8 cellular contexts compared by ENCODE assay signal in genomic region chr10:63133056-63133786, GRCh38. TPM values are rescaled to one million over a fixed set of nuclear protein-coding genes. Genes with fewer than 3 reads are reported as not detected.
DNase-seq lines count a peak whose midpoint lies in the region; ATAC-seq and TF ChIP-seq lines count a peak whose summit lies in the region.

Gene NRBF2, plus strand, starts transcription at chr10:63133328. Its CDS starts 143 bp downstream, at chr10:63133471.

- no peaks in the 10 kb centered on the region for H3K9me3 ChIP-seq in SK-N-MC (ENCODE audit: low read depth, low read length)

- peak within 1 kb of the TSS; percentile 88 for H3K4me3 ChIP-seq in NB4 (ENCODE audit: low read depth, low read length)
- peak within 1 kb of the TSS; percentile 84 for H3K4me3 ChIP-seq in SK-N-MC

- TF ChIP-seq CTCF in GM10248 (IDR thresholded peaks at IDR 0.05; ENCODE audit: control extremely low read depth, extremely low read depth, low read depth, missing control alignments) (no peak), NB4 (IDR thresholded peaks at IDR 0.05; ENCODE audit: low read depth, low read length) (peak; percentile 18)

- TF ChIP-seq POLR2A in NB4 (IDR thresholded peaks at IDR 0.05; ENCODE audit: extremely low read depth, insufficient read length) = peak; percentile 95

- H3K36me3 ChIP-seq in SK-N-MC (ENCODE audit: insufficient read depth, low read length) = no peaks in the 10 kb centered on the region

- CTCF ChIA-PET in GM10248 (lab: Yijun Ruan, JAX) = interaction anchor here (0.8 to 7.8 kb wide), 12 partner anchors 8 to 695 kb away, joined by 3 to 24 read pairs (median 4); no protein-coding TSS in a partner anchor

- peak within 1 kb of the TSS; percentile 90 for H3K9ac ChIP-seq in SK-N-MC (ENCODE audit: insufficient read length)

- H3K27ac ChIP-seq in SK-N-MC (peak within 1 kb of the TSS; percentile 57; the same call in 1 of the 2 replicates), temporal lobe (ENCODE audit: low read depth, low read length) (peak within 1 kb of the TSS; percentile 55)

- POLR2A ChIA-PET in GM10248 (lab: Yijun Ruan, JAX) = interaction anchor here (0.6 to 0.9 kb wide), 7 partner anchors 13 to 677 kb away, joined by 3 to 4 read pairs (median 3); no protein-coding TSS in a partner anchor

- peak; percentile 95 for ATAC-seq in HG02571 (IDR thresholded peaks at IDR 0.05; ENCODE audit: unreplicated experiment)

- DNase-seq in GM10248 (ENCODE audit: extremely low spot score) (peak; percentile 94), NB4 (ENCODE audit: low read depth) (peak; percentile 99), SK-N-MC (ENCODE audit: low read depth, low spot score) (peak; percentile 75), globus pallidus (ENCODE audit: low spot score) (peak; percentile 92), occipital lobe (lab: John Stamatoyannopoulos, UW) (peak; percentile 96)
- DNase-seq in activated naive CD4-positive, alpha-beta T cell treated with anti-CD3 and anti-CD28 coated beads, Interleukin-2, amount 50 U/mL, for 16 hours = peak; percentile 97

RNA-seq across cellular contexts. Expression of gene NRBF2, which starts in this region (rescaled TPM):
- total RNA-seq in occipital lobe (15.9 TPM), temporal lobe (12.8 TPM)

Comparison
In these comparisons a context has a peak if more than half of its experiments do, and no peak if none do; other contexts are left out.
1. Peak in every context shown above with its lines: DNase-seq, ATAC-seq, H3K4me3 ChIP-seq and H3K27ac ChIP-seq.